ENCODE assay signal across 1 cellular context in the genomic region with DNA sequence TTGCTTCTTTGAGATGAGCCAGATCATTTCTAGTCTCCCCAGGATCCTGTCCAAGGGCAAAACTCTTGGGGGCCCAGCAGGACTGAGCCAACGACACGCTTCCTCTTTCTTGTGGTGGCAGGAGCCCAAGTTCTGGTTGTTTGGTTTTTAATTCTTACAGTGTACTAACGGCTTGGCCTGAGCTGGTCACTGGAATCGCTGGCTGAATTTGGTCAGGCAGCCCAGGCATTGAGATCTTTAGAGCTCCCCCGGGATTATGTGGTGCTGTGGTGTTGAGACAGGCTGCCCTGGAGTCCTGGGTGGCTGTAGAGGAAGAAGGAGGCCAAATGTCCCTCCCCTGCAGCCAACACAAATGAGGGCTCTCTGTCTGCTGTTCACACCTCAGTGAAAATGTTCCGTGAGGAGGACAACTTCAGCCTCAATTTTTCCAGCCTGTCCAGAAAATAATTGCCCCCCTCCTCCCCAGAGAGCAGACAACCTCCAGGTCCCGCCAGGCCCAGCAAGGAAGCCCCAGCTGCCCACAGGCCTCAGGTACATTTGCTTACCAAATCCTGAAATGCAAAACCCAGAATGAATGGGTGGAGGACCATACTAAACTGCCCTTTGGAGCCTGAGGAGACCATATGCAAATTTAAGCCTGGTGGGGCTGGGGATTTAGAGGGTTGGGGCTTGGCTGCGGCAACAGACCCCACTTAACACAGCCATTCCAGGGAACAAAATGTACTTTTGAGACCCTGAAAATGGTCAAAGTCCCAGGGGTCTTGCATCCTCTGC.
TF ChIP-seq lines count a peak whose summit lies in the region.

No MANE protein-coding gene starts in this region.

TF ChIP-seq in H1, 55 proteins besides CTCF, POLR2A, EP300 and RAD21 (continued from another document):
- TF ChIP-seq RNF2 (IDR thresholded peaks at IDR 0.05; ENCODE audit: borderline replicate concordance, low read depth, low read length, missing control alignments, poor library complexity, severe bottlenecking), result no peak
- no peak for TF ChIP-seq ZNF274 (IDR thresholded peaks at IDR 0.05; ENCODE audit: borderline replicate concordance, extremely low read depth, low read length)
- no peak for TF ChIP-seq NRF1 (IDR thresholded peaks at IDR 0.05; ENCODE audit: low read depth, low read length)
- TF ChIP-seq EGR1 (IDR thresholded peaks at IDR 0.05; ENCODE audit: borderline replicate concordance, low read depth, low read length), result no peak
